ENCODE assay signal across 17 cellular contexts in genomic region chr22:36464715-36465231, GRCh38. TPM values are rescaled to one million over a fixed set of nuclear protein-coding genes. Genes with fewer than 3 reads are reported as not detected.
DNase-seq lines count a peak whose midpoint lies in the region; TF ChIP-seq lines count a peak whose summit lies in the region.
"Had no signal": no experiment of that assay in that cellular context is flagged by ENCODE, and none has a peak within 500 bp of the region (broad histone marks: within the 10 kb centered on the region; RNA-seq: fewer than 3 reads in every experiment).

No MANE protein-coding gene starts in this region.

- peaks cover 29 to 49% of the 10 kb centered on the region in 2 donors for H3K4me1 ChIP-seq in mucosa of rectum (ENCODE audit: control insufficient read depth in 2 of 2, insufficient read depth in 2 of 2, low read length in 2 of 2)
- H3K4me1 ChIP-seq in testis: peaks cover 14% of the 10 kb centered on the region
- H3K4me1 ChIP-seq: HAP-1 had no signal

- H3K4me1 Mint-ChIP-seq in activated T-helper 1 cell treated with anti-CD3 and anti-CD28 coated beads, Interleukin-12 subunit alpha, Interleukin-12 subunit beta, Interleukin-2, Interleukin-4 antibody, amounts not matched to agents 30 ng/mL and 10 ng/mL and 1 ng/mL, durations not matched to agents 14 hours and 24 hours and 36 hours (ENCODE audit: low read depth): peaks cover 16% of the 10 kb centered on the region
- H3K4me1 Mint-ChIP-seq in immature natural killer cell: peaks cover 8 to 9% of the 10 kb centered on the region in 2 donors

- TF ChIP-seq POLR2A in testis (IDR thresholded peaks at IDR 0.05): no peak

- no peak overlapping the region for H3K4me3 Mint-ChIP-seq in activated T-helper 1 cell treated with anti-CD3 and anti-CD28 coated beads, Interleukin-12 subunit alpha, Interleukin-12 subunit beta, Interleukin-2, Interleukin-4 antibody, amounts not matched to agents 30 ng/mL and 10 ng/mL and 1 ng/mL, durations not matched to agents 14 hours and 24 hours and 36 hours
- no peak overlapping the region for H3K4me3 Mint-ChIP-seq in immature natural killer cell
- H3K4me3 Mint-ChIP-seq: brain, WTC11 had no signal

- peak overlapping the region in 1 of 2 donors; percentile 70 for H3K9ac ChIP-seq in mucosa of rectum (ENCODE audit: low read depth in 1 of 2, low read length in 2 of 2)

- TF ChIP-seq RAD21 in Ishikawa (IDR thresholded peaks at IDR 0.05; ENCODE audit: low read depth): no peak

- no peaks in the 10 kb centered on the region for H3K27me3 Mint-ChIP-seq in activated T-helper 1 cell treated with anti-CD3 and anti-CD28 coated beads, Interleukin-12 subunit alpha, Interleukin-12 subunit beta, Interleukin-2, Interleukin-4 antibody, amounts not matched to agents 30 ng/mL and 10 ng/mL and 1 ng/mL, durations not matched to agents 14 hours and 24 hours and 36 hours (ENCODE audit: insufficient read depth)
- H3K27me3 Mint-ChIP-seq in immature natural killer cell (ENCODE audit: low read depth in 3 of 3): peaks cover 0 to 4% (median 0%) of the 10 kb centered on the region in 3 donors
- H3K27me3 Mint-ChIP-seq: brain had no signal

- peaks cover 12% of the 10 kb centered on the region for H3K36me3 Mint-ChIP-seq in activated T-helper 1 cell treated with anti-CD3 and anti-CD28 coated beads, Interleukin-12 subunit alpha, Interleukin-12 subunit beta, Interleukin-2, Interleukin-4 antibody, amounts not matched to agents 30 ng/mL and 10 ng/mL and 1 ng/mL, durations not matched to agents 14 hours and 24 hours and 36 hours (ENCODE audit: low read depth)
- H3K36me3 Mint-ChIP-seq in immature natural killer cell: peaks cover 0 to 2% (median 0%) of the 10 kb centered on the region in 3 donors
- H3K36me3 Mint-ChIP-seq: brain, WTC11 had no signal

- H3K36me3 ChIP-seq in mucosa of rectum (ENCODE audit: control insufficient read depth in 2 of 2, insufficient read depth in 2 of 2, low read length in 2 of 2): peaks cover 13 to 18% of the 10 kb centered on the region in 2 donors
- no peaks in the 10 kb centered on the region for H3K36me3 ChIP-seq in testis (ENCODE audit: low read depth, missing control alignments)

- no peak for TF ChIP-seq EP300 in Ishikawa (IDR thresholded peaks at IDR 0.05; ENCODE audit: borderline replicate concordance)

- H3K27ac ChIP-seq in cingulate gyrus (ENCODE audit: low read depth, low read length) (peak overlapping the region; percentile 14), mucosa of rectum (ENCODE audit: low read depth in 2 of 2, low read length in 2 of 2) (peak overlapping the region; percentile 79 to 80), testis (peak overlapping the region; percentile 42 to 54)

- WGBS in testis, 2 donors: 90 to 93% methylated on average over 8 to 20 of the region's 20 CpGs

- H3K9me3 ChIP-seq in mucosa of rectum (ENCODE audit: control insufficient read depth in 2 of 2, low read length in 2 of 2): no peaks in the 10 kb centered on the region
- H3K9me3 ChIP-seq in testis: no peaks in the 10 kb centered on the region
- H3K9me3 ChIP-seq: HAP-1 had no signal

- intact Hi-C loops in testis (cut with DNase I; ENCODE audit: low total_unique reads): no loop called here
- intact Hi-C loops in activated T-helper 1 cell treated with anti-CD3 and anti-CD28 coated beads, Interleukin-12 subunit alpha, Interleukin-12 subunit beta, Interleukin-2, Interleukin-4 antibody, amounts not matched to agents 30 ng/mL and 10 ng/mL and 1 ng/mL, durations not matched to agents 14 hours and 24 hours and 36 hours (cut with micrococcal nuclease): no loop called here

- peak overlapping the region in 1 of 2 donors; percentile 13 for H3K4me3 ChIP-seq in mucosa of rectum (ENCODE audit: low read length in 2 of 2)
- H3K4me3 ChIP-seq in testis: no peak overlapping the region
- H3K4me3 ChIP-seq: HAP-1 had no signal

- H3K27me3 ChIP-seq in mucosa of rectum (ENCODE audit: control insufficient read depth in 2 of 2, insufficient read depth in 2 of 2, low read length in 2 of 2) (no peaks in the 10 kb centered on the region), testis (no peaks in the 10 kb centered on the region)

- no peak overlapping the region for H3K27ac Mint-ChIP-seq in activated T-helper 1 cell treated with anti-CD3 and anti-CD28 coated beads, Interleukin-12 subunit alpha, Interleukin-12 subunit beta, Interleukin-2, Interleukin-4 antibody, amounts not matched to agents 30 ng/mL and 10 ng/mL and 1 ng/mL, durations not matched to agents 14 hours and 24 hours and 36 hours
- H3K27ac Mint-ChIP-seq in immature natural killer cell: no peak overlapping the region

- TF ChIP-seq CTCF in testis (IDR thresholded peaks at IDR 0.05): no peak

- no peaks in the 10 kb centered on the region for H3K9me3 Mint-ChIP-seq in activated T-helper 1 cell treated with anti-CD3 and anti-CD28 coated beads, Interleukin-12 subunit alpha, Interleukin-12 subunit beta, Interleukin-2, Interleukin-4 antibody, amounts not matched to agents 30 ng/mL and 10 ng/mL and 1 ng/mL, durations not matched to agents 14 hours and 24 hours and 36 hours
- no peaks in the 10 kb centered on the region for H3K9me3 Mint-ChIP-seq in immature natural killer cell
- H3K9me3 Mint-ChIP-seq: WTC11 had no signal

- no peak for DNase-seq in testis
- no peak for DNase-seq in activated gamma-delta T cell treated with Interleukin-2 at 50 U/mL for 16 hours
- DNase-seq in activated T-helper 1 cell treated with anti-CD3 and anti-CD28 coated beads, Interleukin-12 subunit alpha, Interleukin-12 subunit beta, Interleukin-2, Interleukin-4 antibody, amounts not matched to agents 30 ng/mL and 10 ng/mL and 1 ng/mL, durations not matched to agents 14 hours and 24 hours and 36 hours (ENCODE audit: low spot score): no peak
- no peak for DNase-seq in C1 segment of cervical spinal cord (lab: John Stamatoyannopoulos, UW)
- no peak for DNase-seq in immature natural killer cell
- DNase-seq: activated T-cell treated with anti-CD3 and anti-CD28 coated beads for 4 hours, COR-L47, Karpas-422, NCI-H2171 treated with DMSO at 0.1 percent for 48 hours, occipital lobe, SHP77 had no signal

TF ChIP-seq in Ishikawa, 13 proteins besides CTCF, POLR2A, EP300 and RAD21:
- TF ChIP-seq NFIC (IDR thresholded peaks at IDR 0.05) (no peak), TEAD4 (IDR thresholded peaks at IDR 0.05) (no peak), CREB1 (IDR thresholded peaks at IDR 0.05; ENCODE audit: low read depth) (no peak), ZBTB7A (IDR thresholded peaks at IDR 0.05; ENCODE audit: low read depth) (no peak), MAX (IDR thresholded peaks at IDR 0.05) (peak; percentile 63; the same call in 1 of the 2 replicates)

RNA-seq across cellular contexts. Expression of gene TXN2, which starts 16.7 kb away (rescaled TPM):
- 100 to 1,000 TPM in 1 of 2 donors, 10 to 100 TPM in 1; 92.4 to 141 TPM for total RNA-seq in testis
- polyA plus RNA-seq in testis (ENCODE audit: insufficient read depth, low read depth, low replicate concordance): 95.6 TPM
- 95.2 and 95.3 TPM in 2 replicates for total RNA-seq in activated T-helper 1 cell treated with anti-CD3 and anti-CD28 coated beads, Interleukin-12 subunit alpha, Interleukin-12 subunit beta, Interleukin-2, Interleukin-4 antibody, amounts not matched to agents 30 ng/mL and 10 ng/mL and 1 ng/mL, durations not matched to agents 14 hours and 24 hours and 36 hours
- 100 to 1,000 TPM; 134 to 239 (median 178) TPM for polyA plus RNA-seq in immature natural killer cell

RNA-seq across cellular contexts. Expression of gene FOXRED2, which starts 42.1 kb away (rescaled TPM):
- 10 to 100 TPM; 23.8 to 34.6 TPM for total RNA-seq in testis
- polyA plus RNA-seq in testis (ENCODE audit: insufficient read depth, low read depth, low replicate concordance) (17.7 TPM), immature natural killer cell (1 to 10 TPM in 1 of 3 donors, under 1 TPM in 1, not detected in 1; 0.38 to 2.8 TPM)
- 22.3 and 25.0 TPM in 2 replicates for total RNA-seq in activated T-helper 1 cell treated with anti-CD3 and anti-CD28 coated beads, Interleukin-12 subunit alpha, Interleukin-12 subunit beta, Interleukin-2, Interleukin-4 antibody, amounts not matched to agents 30 ng/mL and 10 ng/mL and 1 ng/mL, durations not matched to agents 14 hours and 24 hours and 36 hours

Comparison
In these comparisons a context has a peak if more than half of its experiments do, and no peak if none do; other contexts are left out.
1. H3K27ac ChIP-seq: peak in every context shown above with its lines; median percentile 80 in mucosa of rectum; 48 in testis; 14 in cingulate gyrus.